9 cellular contexts compared by ENCODE assay signal in genomic region chr7:147547252-147547897, GRCh38.
DNase-seq lines count a peak whose midpoint lies in the region; ATAC-seq and TF ChIP-seq lines count a peak whose summit lies in the region.
"Had no signal": no experiment of that assay in that cellular context is flagged by ENCODE, and none has a peak within 500 bp of the region (broad histone marks: within the 10 kb centered on the region; RNA-seq: fewer than 3 reads in every experiment).

No MANE protein-coding gene starts in this region.

- POLR2A ChIA-PET in Caco-2 (lab: Charles Lee), result no interaction called here

- no peak overlapping the region for H3K27ac Mint-ChIP-seq in Caco-2 (ENCODE audit: unreplicated experiment)
- no peak overlapping the region for H3K27ac Mint-ChIP-seq in HFFc6
- H3K27ac Mint-ChIP-seq: stimulated activated naive B cell treated with anti-CD40 and anti-IgM and Interleukin-4, amounts not matched to agents 10 μg/mL and 1 μg/mL and 100 μg/mL, for 72 hours had no signal

- H3K9me3 Mint-ChIP-seq in Caco-2 (ENCODE audit: unreplicated experiment) (peaks cover 34% of the 10 kb centered on the region), HFFc6 (peaks cover 39% of the 10 kb centered on the region)

- no peaks in the 10 kb centered on the region for H3K27me3 ChIP-seq in Caco-2 (replicated peaks; ENCODE audit: control insufficient read depth, insufficient read depth, low read length)
- no peaks in the 10 kb centered on the region for H3K27me3 ChIP-seq in RWPE2 (ENCODE audit: insufficient read depth, poor library complexity, severe bottlenecking)
- no peaks in the 10 kb centered on the region for H3K27me3 ChIP-seq in iPS DF 6.9 (ENCODE audit: control insufficient read depth, insufficient read depth, low read length)

- H3K9me3 ChIP-seq in Caco-2 (peaks cover 20% of the 10 kb centered on the region; the same call in 1 of the 2 replicates), RWPE2 (ENCODE audit: severe bottlenecking) (no peaks in the 10 kb centered on the region), iPS DF 6.9 (ENCODE audit: control insufficient read depth, insufficient read depth, low read length) (no peaks in the 10 kb centered on the region)

- DNase-seq in Caco-2 (peak; percentile 37 to 56), HFFc6 (no peak), RWPE2 (ENCODE audit: low spot score) (no peak), iPS DF 6.9 (ENCODE audit: low read depth, low spot score) (peak; percentile 25), DMS79 treated with DMSO at 0.1 percent for 48 hours (lab: John Stamatoyannopoulos, UW) (no peak), inferior parietal cortex (ENCODE audit: extremely low spot score) (no peak)
- DNase-seq: stimulated activated naive B cell treated with anti-CD40 and anti-IgM and Interleukin-4, amounts not matched to agents 10 μg/mL and 1 μg/mL and 100 μg/mL, for 72 hours had no signal

- intact Hi-C loops in Caco-2 (cut with micrococcal nuclease; ENCODE audit: unreplicated experiment), result loop anchor here (1.0 to 2.0 kb wide), 2 partner anchors 27 to 537 kb away; no protein-coding TSS in a partner anchor

- no TSS peak for BruUV-seq in Caco-2 (replicated peaks; lab: Mats Ljungman, UMichigan)

- WGBS in iPS DF 6.9 (ENCODE audit: insufficient coverage, insufficient read length), result no CpG with 5 or more reads among the region's 6 CpGs

- H3K4me3 Mint-ChIP-seq in Caco-2 (ENCODE audit: unreplicated experiment) (no peak overlapping the region), HFFc6 (no peak overlapping the region)
- H3K4me3 Mint-ChIP-seq: stimulated activated naive B cell treated with anti-CD40 and anti-IgM and Interleukin-4, amounts not matched to agents 10 μg/mL and 1 μg/mL and 100 μg/mL, for 72 hours had no signal

- H3K27me3 Mint-ChIP-seq in Caco-2 (ENCODE audit: insufficient read depth, unreplicated experiment), result no peaks in the 10 kb centered on the region
- no peaks in the 10 kb centered on the region for H3K27me3 Mint-ChIP-seq in HFFc6 (ENCODE audit: insufficient read depth)
- H3K27me3 Mint-ChIP-seq: stimulated activated naive B cell treated with anti-CD40 and anti-IgM and Interleukin-4, amounts not matched to agents 10 μg/mL and 1 μg/mL and 100 μg/mL, for 72 hours had no signal

- H3K27ac ChIP-seq in RWPE2 (ENCODE audit: poor library complexity, severe bottlenecking) (no peak overlapping the region), iPS DF 6.9 (ENCODE audit: low read length) (no peak overlapping the region)

- no peak overlapping the region for H3K4me3 ChIP-seq in Caco-2 (ENCODE audit: low read depth, low read length)
- H3K4me3 ChIP-seq in RWPE2 (ENCODE audit: severe bottlenecking), result no peak overlapping the region
- no peak overlapping the region for H3K4me3 ChIP-seq in iPS DF 6.9 (ENCODE audit: low read length)

- H3K4me1 ChIP-seq in Caco-2 (no peaks in the 10 kb centered on the region), RWPE2 (ENCODE audit: insufficient read depth, poor library complexity, severe bottlenecking) (no peaks in the 10 kb centered on the region), iPS DF 6.9 (ENCODE audit: control insufficient read depth, insufficient read depth, low read length) (no peaks in the 10 kb centered on the region)

- H3K36me3 ChIP-seq in Caco-2 (ENCODE audit: control insufficient read depth, insufficient read depth, low read length) (no peaks in the 10 kb centered on the region), RWPE2 (ENCODE audit: low read depth) (no peaks in the 10 kb centered on the region), iPS DF 6.9 (ENCODE audit: control insufficient read depth, insufficient read depth, low read length) (no peaks in the 10 kb centered on the region)

- CTCF ChIA-PET in Caco-2 (lab: Charles Lee), result interaction anchor here (0.6 to 1.5 kb wide), 3 partner anchors 115 to 695 kb away, joined by 3 to 4 read pairs (median 3); no protein-coding TSS in a partner anchor

- no peaks in the 10 kb centered on the region for H3K36me3 Mint-ChIP-seq in Caco-2 (ENCODE audit: insufficient read depth, unreplicated experiment)
- no peaks in the 10 kb centered on the region; the same call in 1 of the 2 replicates for H3K36me3 Mint-ChIP-seq in HFFc6 (ENCODE audit: low read depth)
- H3K36me3 Mint-ChIP-seq: stimulated activated naive B cell treated with anti-CD40 and anti-IgM and Interleukin-4, amounts not matched to agents 10 μg/mL and 1 μg/mL and 100 μg/mL, for 72 hours had no signal

- H3K4me1 Mint-ChIP-seq in Caco-2 (ENCODE audit: low read depth, unreplicated experiment), result no peaks in the 10 kb centered on the region
- H3K4me1 Mint-ChIP-seq in HFFc6 (ENCODE audit: low read depth), result no peaks in the 10 kb centered on the region; the same call in 1 of the 2 replicates
- H3K4me1 Mint-ChIP-seq: stimulated activated naive B cell treated with anti-CD40 and anti-IgM and Interleukin-4, amounts not matched to agents 10 μg/mL and 1 μg/mL and 100 μg/mL, for 72 hours had no signal

- TF ChIP-seq CTCF in Caco-2 (IDR thresholded peaks at IDR 0.05; ENCODE audit: insufficient read depth in 1 of 2, low read depth in 1 of 2, low read length in 1 of 2, severe bottlenecking in 1 of 2, unreplicated experiment in 1 of 2) (peak; percentile 46 to 47), HFFc6 (IDR thresholded peaks at IDR 0.05) (peak; percentile 33; the same call in 1 of the 2 replicates), RWPE2 (IDR thresholded peaks at IDR 0.05; ENCODE audit: poor library complexity, severe bottlenecking) (peak; percentile 54)

- ATAC-seq in RWPE2 (ENCODE audit: low read depth) (peak; percentile 40; the same call in 1 of the 3 replicates), HG03442 (IDR thresholded peaks at IDR 0.05; ENCODE audit: unreplicated experiment) (no peak), HG03342 (IDR thresholded peaks at IDR 0.05; ENCODE audit: unreplicated experiment) (no peak)

Comparison
In these comparisons a context has a peak if more than half of its experiments do, and no peak if none do; other contexts are left out.
1. DNase-seq: peak in Caco-2 (2 of 2) and iPS DF 6.9 (single experiment); none in HFFc6 (single experiment), RWPE2 (single experiment), DMS79 treated with DMSO at 0.1 percent for 48 hours (single experiment) and inferior parietal cortex (single experiment).
2. Peak in every context shown above with its lines, with median percentiles within 50 percentile points of each other: CTCF ChIP-seq.